ENCODE assay signal across 7 cellular contexts in the genomic region with DNA sequence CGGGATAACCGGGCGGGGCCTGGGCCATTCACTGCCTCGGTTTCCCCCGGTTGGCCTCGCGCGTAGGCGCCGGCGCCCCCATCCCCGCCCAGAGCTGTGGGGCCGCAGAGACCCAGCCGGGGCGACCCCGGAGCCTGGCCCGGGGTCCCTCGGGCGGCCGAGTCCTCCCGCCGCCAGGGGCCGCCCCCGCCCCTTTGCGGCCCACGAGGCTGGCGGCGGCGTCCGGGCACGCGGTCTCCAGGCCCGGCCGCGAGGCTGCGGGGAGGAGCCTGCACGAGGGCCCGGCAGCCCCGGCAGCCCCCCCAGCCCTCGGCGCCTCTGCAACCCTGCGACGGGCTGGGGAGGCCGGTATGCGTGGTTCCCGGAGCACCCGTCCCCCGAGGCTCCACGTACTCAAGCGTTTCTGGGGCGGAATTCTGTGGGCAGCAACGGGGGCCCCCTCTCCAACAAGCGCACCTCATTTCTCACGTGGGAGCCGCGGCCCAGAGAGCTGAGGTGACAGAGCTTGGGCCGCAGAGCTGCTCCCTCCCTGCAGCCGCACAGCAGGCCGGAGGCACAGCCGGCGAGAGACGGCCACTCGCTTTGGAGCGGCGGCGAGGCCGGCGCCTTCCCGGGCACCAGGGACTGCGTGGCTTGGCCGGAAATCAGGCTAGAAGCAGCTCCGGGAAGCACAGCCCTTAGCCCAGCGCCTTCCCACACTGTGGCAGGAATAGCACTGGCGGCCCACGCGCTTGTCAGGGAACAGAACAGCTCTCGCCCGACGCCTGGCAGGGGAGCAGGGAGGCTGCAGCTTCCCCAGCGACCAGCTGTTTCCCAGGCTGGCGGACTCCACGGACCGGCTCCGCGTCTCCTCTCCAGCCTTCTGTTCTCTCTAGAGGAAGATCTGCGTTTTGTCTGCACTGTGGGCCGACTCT. TPM values are rescaled to one million over a fixed set of nuclear protein-coding genes. Genes with fewer than 3 reads are reported as not detected.
DNase-seq lines count a peak whose midpoint lies in the region; ATAC-seq and TF ChIP-seq lines count a peak whose summit lies in the region.

No MANE protein-coding gene starts in this region.

- ATAC-seq in GM18505 (IDR thresholded peaks at IDR 0.05; ENCODE audit: unreplicated experiment) (peak; percentile 12), esophagus mucosa (peak; percentile 3), GM19328 (IDR thresholded peaks at IDR 0.05; ENCODE audit: unreplicated experiment) (no peak)

- peak; percentile 68 for TF ChIP-seq POLR2A in GM18505 (IDR thresholded peaks at IDR 0.05; ENCODE audit: borderline replicate concordance, extremely low read depth, insufficient read depth, insufficient read length)

- peak; percentile 31 for DNase-seq in NCI-H1694 (lab: John Stamatoyannopoulos, UW)
- DNase-seq in activated CD8-positive, alpha-beta memory T cell treated with anti-CD3 and anti-CD28 coated beads, Interleukin-2, amount 50 U/mL, for 48 hours = peak; percentile 79
- peak; percentile 6 for DNase-seq in myocyte (ENCODE audit: low read depth)
- DNase-seq in superior temporal gyrus (ENCODE audit: extremely low spot score) = peak; percentile 66

RNA-seq across cellular contexts. Expression of gene LIMD2, which starts 0.9 kb away (rescaled TPM):
- total RNA-seq in esophagus mucosa (2.8 TPM), myocyte (3.0 and 4.3 TPM in 2 replicates)
- polyA plus RNA-seq in myocyte (2012) = 5.9 TPM

RNA-seq across cellular contexts. Expression of gene STRADA, which starts 40.8 kb away (rescaled TPM):
- total RNA-seq in esophagus mucosa (22.2 TPM), myocyte (14.2 and 16.3 TPM in 2 replicates)
- 27.9 TPM for polyA plus RNA-seq in myocyte (2012)

Comparison
In these comparisons a context has a peak if more than half of its experiments do, and no peak if none do; other contexts are left out.
1. DNase-seq: peak in every context shown above with its lines; median percentile 79 in activated CD8-positive, alpha-beta memory T cell treated with anti-CD3 and anti-CD28 coated beads, Interleukin-2, amount 50 U/mL, for 48 hours; 66 in superior temporal gyrus; 31 in NCI-H1694; 6 in myocyte.